ENCODE assay signal across 25 cellular contexts in genomic region chr21:42430570-42430969, GRCh38. TPM values are rescaled to one million over a fixed set of nuclear protein-coding genes. Genes with fewer than 3 reads are reported as not detected.
"Had no signal": no experiment of that assay in that cellular context is flagged by ENCODE, and none has a peak within 500 bp of the region (broad histone marks: within the 10 kb centered on the region; RNA-seq: fewer than 3 reads in every experiment).

No MANE protein-coding gene starts in this region.

- H3K9me3 ChIP-seq: MG63 had no signal

- H3K27ac ChIP-seq: RWPE1 had no signal

- H3K36me3 ChIP-seq: MG63 had no signal

- DNase-seq: Karpas-422, KG1, MG63, NCI-H1092, NCI-H1105 treated with DMSO at 0.1 percent for 48 hours, NCI-H1417 treated with DMSO at 0.1 percent for 48 hours, NCI-H146, NCI-H1694 treated with DMSO at 0.1 percent for 48 hours, NCI-H1930, NCI-H2081, NCI-H2107, NCI-H226, NCI-H446, NCI-H510A, NCI-H524 treated with DMSO at 0.1 percent for 48 hours, NCI-H69, NCI-H774, PC-3, SHP77, SK-N-SH had no signal

- H3K4me3 ChIP-seq: MG63 had no signal

- ATAC-seq: Panc1, PC-3 had no signal

- H3K4me2 ChIP-seq: SK-N-SH had no signal

- H3K9ac ChIP-seq: SK-N-SH had no signal

RNA-seq across cellular contexts. Expression of gene UBASH3A, which starts 26.9 kb away (rescaled TPM):
- total RNA-seq: HT-29, OCI-LY7, SK-MEL-5 had no signal
- polyA plus RNA-seq: SK-N-SH had no signal

RNA-seq across cellular contexts. Expression of gene TMPRSS3, which starts 34.7 kb away (rescaled TPM):
- total RNA-seq: OCI-LY7, PC-3 had no signal
- polyA plus RNA-seq: SK-N-SH had no signal
